17 cellular contexts compared by ENCODE assay signal in the genomic region with DNA sequence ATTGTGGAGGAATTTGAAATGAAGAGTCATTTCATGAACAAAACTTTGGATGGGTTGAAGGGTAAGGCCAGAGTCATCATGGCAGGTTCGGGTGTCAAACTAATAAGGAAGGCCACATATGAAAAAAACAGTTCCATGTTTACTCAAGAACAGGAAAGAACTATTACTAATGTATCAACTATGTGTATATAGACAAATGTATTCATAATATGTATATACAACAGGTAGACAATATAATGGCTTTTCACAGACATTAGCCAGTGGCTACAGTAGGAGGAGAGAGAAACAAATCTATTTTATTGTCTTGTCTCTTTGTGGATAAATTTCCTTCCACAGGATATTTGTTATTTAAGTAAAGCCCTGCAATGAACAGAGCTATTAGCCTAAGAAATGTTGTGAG.
DNase-seq lines count a peak whose midpoint lies in the region; ATAC-seq, FAIRE-seq and TF ChIP-seq lines count a peak whose summit lies in the region.
"Had no signal": no experiment of that assay in that cellular context is flagged by ENCODE, and none has a peak within 500 bp of the region (broad histone marks: within the 10 kb centered on the region; RNA-seq: fewer than 3 reads in every experiment).

No MANE protein-coding gene starts in this region.

- H3K9ac ChIP-seq in PC-3 (ENCODE audit: low read length): no peak overlapping the region
- H3K9ac ChIP-seq: GM23248 had no signal

- peaks cover 42% of the 10 kb centered on the region for H3K4me1 ChIP-seq in PC-3 (ENCODE audit: insufficient read depth, low read length)
- H3K4me1 ChIP-seq: BE2C had no signal

- no peaks in the 10 kb centered on the region for H3K36me3 ChIP-seq in PC-3 (ENCODE audit: low read depth, low read length)
- H3K36me3 ChIP-seq: BE2C had no signal

- no peaks in the 10 kb centered on the region for H4K20me1 ChIP-seq in PC-3 (ENCODE audit: low read length)

- no peaks in the 10 kb centered on the region for H3F3A ChIP-seq in PC-3 (ENCODE audit: low read length, unreplicated experiment)

- TF ChIP-seq POLR2A in GM12892 (IDR thresholded peaks at IDR 0.05; ENCODE audit: low read depth, low read length): no peak

- no peaks in the 10 kb centered on the region for H3K9me2 ChIP-seq in PC-3 (replicated peaks; ENCODE audit: low read length)

- H3K79me2 ChIP-seq in PC-3 (ENCODE audit: low read length): no peaks in the 10 kb centered on the region

- POLR2A ChIA-PET in PC-3 (lab: Charles Lee; ENCODE audit: unreplicated experiment): no interaction called here

- no peak for TF ChIP-seq CTCF in PC-3 (conservative IDR thresholded peaks at IDR 0.05; ENCODE audit: low read depth, low read length)

- intact Hi-C loops in PC-3 (cut with micrococcal nuclease): loop anchor here (10.0 kb wide), 1 partner anchor 151 kb away; no protein-coding TSS in a partner anchor

- BruUV-seq in PC-3 (replicated peaks; lab: Mats Ljungman, UMichigan): no TSS peak

- no peaks in the 10 kb centered on the region for H3K9me3 ChIP-seq in PC-3 (ENCODE audit: low read length)
- H3K9me3 ChIP-seq: BE2C had no signal

- no peak for DNase-seq in GM19239 (ENCODE audit: insufficient read length, low spot score)
- DNase-seq in PC-3: peak; percentile 70
- DNase-seq in dermis blood vessel endothelial cell: peak; percentile 17
- no peak for DNase-seq in GM12892 (ENCODE audit: insufficient read length)
- DNase-seq in GDM1 (lab: John Stamatoyannopoulos, UW): no peak
- DNase-seq: BE2C; CD4-positive, alpha-beta memory T cell; DND-41; GM23248; H7 had no signal

- H3K27ac ChIP-seq in PC-3 (ENCODE audit: low read length): peak overlapping the region; percentile 74
- H3K27ac ChIP-seq: C4-2B, GM23248, HL-60 had no signal

- CTCF ChIA-PET in PC-3 (lab: Charles Lee): no interaction called here

- no peaks in the 10 kb centered on the region for H3K27me3 ChIP-seq in PC-3 (ENCODE audit: low read length)
- H3K27me3 ChIP-seq: BE2C had no signal

- ATAC-seq in PC-3 (peak; percentile 87), esophagus mucosa (peak; percentile 20), HG02623 (IDR thresholded peaks at IDR 0.05; ENCODE audit: unreplicated experiment) (no peak)
- ATAC-seq: K562 had no signal

- FAIRE-seq in GM19239 (lab: Jason Lieb, UNC): peak; percentile 58
- FAIRE-seq in GM12892 (lab: Jason Lieb, UNC): no peak
- FAIRE-seq: A204.1, GM18507, K562 had no signal

- H2AFZ ChIP-seq in PC-3 (ENCODE audit: low read length): no peak overlapping the region
- H2AFZ ChIP-seq: GM23248 had no signal

- no peak overlapping the region for H3K4me3 ChIP-seq in PC-3 (ENCODE audit: low read length)
- H3K4me3 ChIP-seq: GM23248, K562 had no signal

- peak overlapping the region; percentile 59 for H3K4me2 ChIP-seq in PC-3 (ENCODE audit: low read length)

Comparison
In these comparisons a context has a peak if more than half of its experiments do, and no peak if none do; other contexts are left out.
1. DNase-seq: peak in PC-3 (single experiment) and dermis blood vessel endothelial cell (single experiment); none in GM19239 (single experiment), GM12892 (single experiment) and GDM1 (single experiment).